Comparison of ENCODE assay signal across 20 cellular contexts in genomic region chr4:128751354-128751753, GRCh38. TPM values are rescaled to one million over a fixed set of nuclear protein-coding genes. Genes with fewer than 3 reads are reported as not detected.
DNase-seq lines count a peak whose midpoint lies in the region; ATAC-seq and TF ChIP-seq lines count a peak whose summit lies in the region.
"Had no signal": no experiment of that assay in that cellular context is flagged by ENCODE, and none has a peak within 500 bp of the region (broad histone marks: within the 10 kb centered on the region; RNA-seq: fewer than 3 reads in every experiment).

No MANE protein-coding gene starts in this region.

- peak overlapping the region; percentile 39 for H3K27ac Mint-ChIP-seq in Caco-2 (ENCODE audit: unreplicated experiment)
- H3K27ac Mint-ChIP-seq: CD8-positive, alpha-beta T cell; H9 had no signal

- no peak overlapping the region for H3K9ac ChIP-seq in adipocyte (ENCODE audit: low read length)
- H3K9ac ChIP-seq: BLaER1 treated with 17β-estradiol and CSF1 and Interleukin-3, amounts not matched to agents 10 nM and 100 nM had no signal

- H3K4me1 Mint-ChIP-seq in Caco-2 (ENCODE audit: low read depth, unreplicated experiment) = no peaks in the 10 kb centered on the region

- H3K27me3 ChIP-seq in Caco-2 (replicated peaks; ENCODE audit: control insufficient read depth, insufficient read depth, low read length) = no peaks in the 10 kb centered on the region
- H3K27me3 ChIP-seq in adipocyte (replicated peaks; ENCODE audit: control insufficient read depth, insufficient read depth, low read length) = no peaks in the 10 kb centered on the region
- H3K27me3 ChIP-seq: BLaER1 treated with 17β-estradiol and CSF1 and Interleukin-3, amounts not matched to agents 10 nM and 100 nM had no signal

- no peak for TF ChIP-seq POLR2A in erythroblast (IDR thresholded peaks at IDR 0.05; ENCODE audit: low read length)

- H3K4me3 Mint-ChIP-seq in Caco-2 (ENCODE audit: unreplicated experiment) = no peak overlapping the region
- H3K4me3 Mint-ChIP-seq: CD8-positive, alpha-beta T cell; H9 had no signal

- no peaks in the 10 kb centered on the region; the same call in 1 of the 2 replicates for H3K9me3 ChIP-seq in Caco-2
- H3K9me3 ChIP-seq in adipocyte (ENCODE audit: control insufficient read depth, low read length) = no peaks in the 10 kb centered on the region
- H3K9me3 ChIP-seq: BLaER1 treated with 17β-estradiol and CSF1 and Interleukin-3, amounts not matched to agents 10 nM and 100 nM had no signal

- no peak for DNase-seq in Caco-2
- DNase-seq in adipocyte (ENCODE audit: low read depth) = peak; percentile 12
- DNase-seq in erythroblast (lab: John Stamatoyannopoulos, UW) = peak; percentile 61 to 65
- DNase-seq in renal cortical epithelial cell (ENCODE audit: low read depth) = peak; percentile 57
- DNase-seq in HEK293T (ENCODE audit: extremely low spot score) = no peak
- DNase-seq in activated CD4-positive, alpha-beta T cell treated with anti-CD3 and anti-CD28 coated beads for 1 hour = no peak
- DNase-seq: CD8-positive, alpha-beta T cell; DMS79; H9; MM.1S; NCI-H1092; NCI-H1436 treated with DMSO at 0.1 percent for 48 hours; NCI-H2029 treated with DMSO at 0.1 percent for 48 hours; NCI-H510A; NCI-H748 treated with DMSO at 0.1 percent for 48 hours; NK-92 treated with Interleukin-12 subunit alpha and Interleukin-12 subunit beta, amount 100 ng/mL, for 24 hours; SHP77 had no signal

- no peaks in the 10 kb centered on the region for H3K27me3 Mint-ChIP-seq in Caco-2 (ENCODE audit: insufficient read depth, unreplicated experiment)

- H3K36me3 Mint-ChIP-seq in Caco-2 (ENCODE audit: insufficient read depth, unreplicated experiment) = no peaks in the 10 kb centered on the region
- H3K36me3 Mint-ChIP-seq: CD8-positive, alpha-beta T cell had no signal

- no peak for ATAC-seq in GM21723 (IDR thresholded peaks at IDR 0.05; ENCODE audit: unreplicated experiment)
- ATAC-seq: CD8-positive, alpha-beta T cell had no signal

- intact Hi-C loops in Caco-2 (cut with micrococcal nuclease; ENCODE audit: unreplicated experiment) = no loop called here

- H3K4me3 ChIP-seq in Caco-2 (ENCODE audit: low read depth, low read length) (no peak overlapping the region), adipocyte (ENCODE audit: low read length) (no peak overlapping the region)
- H3K4me3 ChIP-seq: BLaER1 treated with 17β-estradiol and CSF1 and Interleukin-3, amounts not matched to agents 10 nM and 100 nM; SK-N-MC had no signal

- POLR2A ChIA-PET in Caco-2 (lab: Charles Lee) = no interaction called here
- POLR2A ChIA-PET in HEK293T (lab: Yijun Ruan, JAX) = no interaction called here

- CTCF ChIA-PET in Caco-2 (lab: Charles Lee) = interaction anchor here (0.7 kb wide), 1 partner anchor 247 kb away, joined by 4 read pairs; no protein-coding TSS in a partner anchor
- CTCF ChIA-PET in HEK293T (lab: Yijun Ruan, JAX) = no interaction called here

- TF ChIP-seq CTCF in Caco-2 (IDR thresholded peaks at IDR 0.05; ENCODE audit: insufficient read depth in 1 of 2, low read depth in 1 of 2, low read length in 1 of 2, severe bottlenecking in 1 of 2, unreplicated experiment in 1 of 2) = no peak

- BruUV-seq in Caco-2 (replicated peaks; lab: Mats Ljungman, UMichigan) = no TSS peak

- no peaks in the 10 kb centered on the region for H3K36me3 ChIP-seq in Caco-2 (ENCODE audit: control insufficient read depth, insufficient read depth, low read length)
- H3K36me3 ChIP-seq in adipocyte (ENCODE audit: control insufficient read depth, insufficient read depth, low read length, severe bottlenecking) = no peaks in the 10 kb centered on the region
- H3K36me3 ChIP-seq: BLaER1 treated with 17β-estradiol and CSF1 and Interleukin-3, amounts not matched to agents 10 nM and 100 nM had no signal

- H3K4me1 ChIP-seq in Caco-2 (peaks cover 9% of the 10 kb centered on the region), adipocyte (ENCODE audit: control insufficient read depth, insufficient read depth, low read length) (peaks cover 6% of the 10 kb centered on the region)
- H3K4me1 ChIP-seq: BLaER1 treated with 17β-estradiol and CSF1 and Interleukin-3, amounts not matched to agents 10 nM and 100 nM had no signal

- no peaks in the 10 kb centered on the region for H3K9me3 Mint-ChIP-seq in Caco-2 (ENCODE audit: unreplicated experiment)
- H3K9me3 Mint-ChIP-seq: CD8-positive, alpha-beta T cell; H9 had no signal

TF ChIP-seq in HEK293T, 16 proteins besides CTCF, POLR2A, EP300 and RAD21:
- TF ChIP-seq PKNOX1 (IDR thresholded peaks at IDR 0.05) = no peak
- no peak for TF ChIP-seq ARNT (IDR thresholded peaks at IDR 0.05)
- no peak for TF ChIP-seq ZNF384 (IDR thresholded peaks at IDR 0.05)
- no peak for TF ChIP-seq CTBP1 (IDR thresholded peaks at IDR 0.05; ENCODE audit: borderline replicate concordance)
- TF ChIP-seq FOXA1 (IDR thresholded peaks at IDR 0.05) = no peak
- TF ChIP-seq L3MBTL2 (conservative IDR thresholded peaks at IDR 0.05) = no peak
- no peak for TF ChIP-seq TARDBP (IDR thresholded peaks at IDR 0.05)
- TF ChIP-seq FOXK2 (IDR thresholded peaks at IDR 0.05) = no peak
- no peak for TF ChIP-seq SP1 (IDR thresholded peaks at IDR 0.05)
- TF ChIP-seq NFRKB (IDR thresholded peaks at IDR 0.05) = no peak
- TF ChIP-seq LEF1 (IDR thresholded peaks at IDR 0.05; ENCODE audit: borderline replicate concordance) = no peak
- no peak for TF ChIP-seq SUZ12 (IDR thresholded peaks at IDR 0.05)
- no peak for TF ChIP-seq FOXM1 (IDR thresholded peaks at IDR 0.05; ENCODE audit: borderline replicate concordance)
- TF ChIP-seq BHLHE40 (IDR thresholded peaks at IDR 0.05; ENCODE audit: borderline replicate concordance) = no peak
- TF ChIP-seq HDGF (IDR thresholded peaks at IDR 0.05; ENCODE audit: borderline replicate concordance) = no peak
- no peak for TF ChIP-seq ELF4 (IDR thresholded peaks at IDR 0.05)

RNA-seq across cellular contexts. Expression of gene JADE1, which starts 58.1 kb away (rescaled TPM):
- total RNA-seq in Caco-2 (2022) (30.2 and 32.5 TPM in 2 replicates), renal cortical epithelial cell (34.0 and 150 TPM in 2 replicates)

Comparison
In these comparisons a context has a peak if more than half of its experiments do, and no peak if none do; other contexts are left out.
1. DNase-seq: peak in adipocyte (single experiment), erythroblast (2 of 2) and renal cortical epithelial cell (single experiment); none in Caco-2 (0 of 2), HEK293T (single experiment) and activated CD4-positive, alpha-beta T cell treated with anti-CD3 and anti-CD28 coated beads for 1 hour (single experiment).